In the genomic region with DNA sequence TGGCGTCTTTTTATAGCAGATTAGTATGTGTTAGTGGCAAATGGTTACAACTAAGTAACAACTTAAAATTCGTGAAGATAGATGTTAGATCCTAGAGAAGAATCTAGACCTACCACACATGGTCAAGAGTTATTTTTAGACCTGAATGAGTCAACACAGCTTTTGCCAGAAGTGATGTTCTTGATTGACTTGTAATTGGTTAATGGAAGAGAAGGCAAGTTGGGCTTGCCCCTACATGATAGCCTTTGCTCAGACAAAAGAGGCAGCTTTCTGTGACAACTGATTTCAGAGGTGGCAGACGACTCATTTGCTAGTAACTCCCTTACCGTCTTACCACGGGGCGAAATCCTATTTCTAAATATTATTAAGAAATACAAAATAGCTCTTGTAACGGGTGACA, we compare ENCODE assay signal across 11 cellular contexts. TPM values are rescaled to one million over a fixed set of nuclear protein-coding genes. Genes with fewer than 3 reads are reported as not detected.
A peak's percentile ranks its signal among the peaks of the same experiment; 100 is the strongest.
DNase-seq lines count a peak whose midpoint lies in the region; ATAC-seq and TF ChIP-seq lines count a peak whose summit lies in the region.
"Had no signal": no experiment of that assay in that cellular context is flagged by ENCODE, and none has a peak within 500 bp of the region (broad histone marks: within the 10 kb centered on the region; RNA-seq: fewer than 3 reads in every experiment).

No MANE protein-coding gene starts in this region.

- H3K4me1 ChIP-seq in A673 (ENCODE audit: insufficient read depth, low read length, poor library complexity, severe bottlenecking) (peaks cover 29% of the 10 kb centered on the region), ascending aorta (peaks cover 0 to 17% of the 10 kb centered on the region in 2 donors), foreskin keratinocyte (no peaks in the 10 kb centered on the region), sigmoid colon (peaks cover 0 to 8% (median 5%) of the 10 kb centered on the region in 4 donors)

- 73 to 89% methylated on average over 7 of the region's 7 CpGs for WGBS in sigmoid colon, 2 donors

- H3K9me3 ChIP-seq in A673 (ENCODE audit: low read depth, low read length, poor library complexity, severe bottlenecking), result no peaks in the 10 kb centered on the region
- no peaks in the 10 kb centered on the region for H3K9me3 ChIP-seq in ascending aorta
- H3K9me3 ChIP-seq in sigmoid colon, result no peaks in the 10 kb centered on the region

- POLR2A ChIA-PET in A673 (lab: Charles Lee; ENCODE audit: low non-redundant PET), result no interaction called here

- H3K36me3 ChIP-seq in A673 (ENCODE audit: insufficient read depth, low read length, poor library complexity, severe bottlenecking), result no peaks in the 10 kb centered on the region
- no peaks in the 10 kb centered on the region for H3K36me3 ChIP-seq in ascending aorta
- H3K36me3 ChIP-seq in sigmoid colon, result no peaks in the 10 kb centered on the region

- no peak for DNase-seq in A673 (ENCODE audit: low spot score)
- peak; percentile 97 for DNase-seq in NCI-H1694 treated with DMSO at 0.1 percent for 48 hours (lab: John Stamatoyannopoulos, UW)
- no peak for DNase-seq in ascending aorta (ENCODE audit: low spot score in 2 of 2)
- peak; percentile 72 to 83 for DNase-seq in foreskin keratinocyte
- DNase-seq in sigmoid colon, result no peak
- no peak for DNase-seq in germinal center (ENCODE audit: low spot score)
- DNase-seq: activated CD8-positive, alpha-beta memory T cell treated with anti-CD3 and anti-CD28 coated beads for 24 hours; DND-41; stimulated activated CD4-positive, alpha-beta T cell treated with anti-CD3 and anti-CD28 coated beads, Interleukin-4, amount 100 ng/mL, for 4 hours had no signal

- ATAC-seq in foreskin keratinocyte (peak; percentile 30), HG03139 (IDR thresholded peaks at IDR 0.05; ENCODE audit: unreplicated experiment) (no peak), GM19023 (IDR thresholded peaks at IDR 0.05; ENCODE audit: unreplicated experiment) (no peak)

- TF ChIP-seq CTCF in A673 (conservative IDR thresholded peaks at IDR 0.05; ENCODE audit: low read depth, low read length), result no peak
- no peak for TF ChIP-seq CTCF in ascending aorta (IDR thresholded peaks at IDR 0.05)
- no peak for TF ChIP-seq CTCF in foreskin keratinocyte (conservative IDR thresholded peaks at IDR 0.05)
- TF ChIP-seq CTCF in sigmoid colon (IDR thresholded peaks at IDR 0.05), result no peak

- H3K27ac ChIP-seq in A673 (ENCODE audit: low read depth, low read length, poor library complexity, severe bottlenecking) (peak overlapping the region; percentile 20), ascending aorta (peak overlapping the region; percentile 70 to 88), foreskin keratinocyte (no peak overlapping the region), sigmoid colon (peak overlapping the region in 1 of 4 donors; percentile 36)

- CTCF ChIA-PET in A673 (lab: Charles Lee), result no interaction called here

- H3K4me3 ChIP-seq in A673 (ENCODE audit: low read depth, low read length, poor library complexity, severe bottlenecking), result no peak overlapping the region
- H3K4me3 ChIP-seq in ascending aorta, result peak overlapping the region; percentile 6 to 43
- no peak overlapping the region for H3K4me3 ChIP-seq in sigmoid colon

- no peak for TF ChIP-seq EP300 in sigmoid colon (IDR thresholded peaks at IDR 0.05)

- intact Hi-C loops in A673 (cut with micrococcal nuclease; ENCODE audit: unreplicated experiment), result no loop called here
- intact Hi-C loops in ascending aorta (cut with DNase I), result loop anchor here (5.0 kb wide), 1 partner anchor 176 kb away; the partner anchor contains the start of gene KLHL2
- intact Hi-C loops in sigmoid colon (cut with DNase I), result no loop called here

- BruUV-seq in A673 (replicated peaks; lab: Mats Ljungman, UMichigan), result no TSS peak

- TF ChIP-seq POLR2A in sigmoid colon (IDR thresholded peaks at IDR 0.05), result no peak

- H3K27me3 ChIP-seq in A673 (replicated peaks; ENCODE audit: insufficient read depth, low read depth, low read length, poor library complexity), result no peaks in the 10 kb centered on the region
- H3K27me3 ChIP-seq in ascending aorta, result no peaks in the 10 kb centered on the region
- peaks cover 9% of the 10 kb centered on the region for H3K27me3 ChIP-seq in foreskin keratinocyte
- no peaks in the 10 kb centered on the region for H3K27me3 ChIP-seq in sigmoid colon

RNA-seq across cellular contexts. Expression of gene CPE, which starts 4.9 kb away (rescaled TPM):
- total RNA-seq in A673 (2021) (27.2 and 32.7 TPM in 2 replicates), ascending aorta (199 TPM), foreskin keratinocyte (0.75 and 0.95 TPM in 2 replicates), sigmoid colon (10 to 100 TPM; 31.8 to 64.5 (median 48.2) TPM)
- polyA plus RNA-seq in foreskin keratinocyte (0.53 and 0.74 TPM in 2 replicates), sigmoid colon (10 to 100 TPM in 1 of 3 donors, 1 to 10 TPM in 2; 5.4 to 22.7 (median 5.5) TPM)

RNA-seq across cellular contexts. Expression of gene MSMO1, which starts 56.3 kb away (rescaled TPM):
- total RNA-seq in A673 (2021) (104 and 137 TPM in 2 replicates), ascending aorta (3.6 TPM), foreskin keratinocyte (421 and 453 TPM in 2 replicates), sigmoid colon (10 to 100 TPM; 13.6 to 26.8 (median 17.1) TPM)
- polyA plus RNA-seq in foreskin keratinocyte (264 and 345 TPM in 2 replicates), sigmoid colon (100 to 1,000 TPM in 1 of 3 donors, 10 to 100 TPM in 2; 28.2 to 114 (median 42.8) TPM)

Comparison
In these comparisons a context has a peak if more than half of its experiments do, and no peak if none do; other contexts are left out.
1. DNase-seq: peak in NCI-H1694 treated with DMSO at 0.1 percent for 48 hours (single experiment) and foreskin keratinocyte (2 of 2); none in A673 (single experiment), ascending aorta (0 of 2), sigmoid colon (single experiment) and germinal center (single experiment).
2. H3K4me3 ChIP-seq: peak in ascending aorta (2 of 2); none in A673 (single experiment) and sigmoid colon (0 of 4).
3. RNA of gene CPE, which starts 4.9 kb away (total RNA-seq): 199 TPM in ascending aorta (single experiment), 31.8 to 64.5 TPM in sigmoid colon and 27.2 to 32.7 TPM in A673; 0.75 to 0.95 TPM in foreskin keratinocyte; every median in the first group is over 10 times any median in the second.